ENCODE assay signal across 16 cellular contexts in the genomic region with DNA sequence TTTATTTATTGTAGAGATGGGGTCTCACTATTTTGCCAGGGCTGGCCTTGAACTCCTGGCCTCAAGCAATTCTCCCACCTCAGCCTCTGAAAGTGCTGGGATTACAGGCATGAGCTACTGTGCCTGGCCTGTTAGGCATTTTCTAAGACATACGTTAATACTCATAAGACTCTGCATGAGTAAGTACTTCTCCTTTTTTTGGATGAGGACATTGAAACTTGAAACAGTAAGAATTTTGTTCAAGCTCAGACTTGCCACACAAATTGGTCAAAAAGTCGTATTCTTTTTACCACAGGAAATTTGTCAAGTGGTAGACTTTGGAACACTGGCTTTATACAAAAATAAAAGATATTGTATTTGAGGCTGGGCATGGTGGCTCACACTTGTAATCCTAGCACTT.
A peak's percentile ranks its signal among the peaks of the same experiment; 100 is the strongest.
DNase-seq lines count a peak whose midpoint lies in the region; ATAC-seq, FAIRE-seq and TF ChIP-seq lines count a peak whose summit lies in the region.
"Had no signal": no experiment of that assay in that cellular context is flagged by ENCODE, and none has a peak within 500 bp of the region (broad histone marks: within the 10 kb centered on the region; RNA-seq: fewer than 3 reads in every experiment).

No MANE protein-coding gene starts in this region.

- no peaks in the 10 kb centered on the region for H3K79me2 ChIP-seq in GM23248 (ENCODE audit: insufficient read depth)
- H3K79me2 ChIP-seq in GM12878 (ENCODE audit: control insufficient read depth, insufficient read depth, low read length): no peaks in the 10 kb centered on the region
- no peaks in the 10 kb centered on the region for H3K79me2 ChIP-seq in osteoblast (ENCODE audit: insufficient read depth, low read length)

- no peak for FAIRE-seq in GM12878 (lab: Jason Lieb, UNC)
- FAIRE-seq: TTC549 had no signal

- RAD21 ChIA-PET in GM12878 (lab: Charles Lee; ENCODE audit: unreplicated experiment): no interaction called here

- no peak overlapping the region for H3K4me2 ChIP-seq in GM23248 (ENCODE audit: unreplicated experiment)
- H3K4me2 ChIP-seq in GM12878 (ENCODE audit: control insufficient read depth, insufficient read depth): no peak overlapping the region
- no peak overlapping the region for H3K4me2 ChIP-seq in osteoblast (ENCODE audit: insufficient read depth, low read length)

- H4K20me1 ChIP-seq in GM23248 (ENCODE audit: insufficient read depth) (no peaks in the 10 kb centered on the region), GM12878 (ENCODE audit: control insufficient read depth, insufficient read depth) (no peaks in the 10 kb centered on the region), osteoblast (ENCODE audit: insufficient read depth, low read length) (no peaks in the 10 kb centered on the region)

- H3K36me3 ChIP-seq in GM23248 (ENCODE audit: low read depth): no peaks in the 10 kb centered on the region
- no peaks in the 10 kb centered on the region for H3K36me3 ChIP-seq in GM12878 (ENCODE audit: control insufficient read depth in 2 of 2, insufficient read depth in 2 of 2, low read length in 1 of 2)
- H3K36me3 ChIP-seq in osteoblast (ENCODE audit: insufficient read depth, low read length): no peaks in the 10 kb centered on the region
- no peaks in the 10 kb centered on the region for H3K36me3 ChIP-seq in aorta (ENCODE audit: control insufficient read depth in 1 of 2, insufficient read depth in 2 of 2, low read length in 1 of 2)
- H3K36me3 ChIP-seq: esophagus muscularis mucosa had no signal

- no TSS peak for BruUV-seq in GM12878 (replicated peaks; lab: Mats Ljungman, UMichigan)

- peak; percentile 69 for DNase-seq in GM23248
- DNase-seq in MV-4-11 (lab: John Stamatoyannopoulos, UW): peak; percentile 98
- DNase-seq in GM12878 (ENCODE audit: low read depth, low spot score): peak; percentile 19
- no peak for DNase-seq in osteoblast (ENCODE audit: insufficient read length, low spot score, missing footprints)
- no peak for DNase-seq in NCI-H2081 (lab: John Stamatoyannopoulos, UW)
- no peak for DNase-seq in ACHN
- DNase-seq in aorta: no peak
- no peak for DNase-seq in AG20443 (ENCODE audit: low spot score)
- DNase-seq: activated CD8-positive, alpha-beta memory T cell treated with anti-CD3 and anti-CD28 coated beads, Interleukin-2, amount 10 ng/mL, durations not matched to agents 7 days and 5 days; activated naive CD8-positive, alpha-beta T cell treated with anti-CD3 and anti-CD28 coated beads, Interleukin-2, amount 10 ng/mL, durations not matched to agents 7 days and 5 days; CD4-positive, alpha-beta memory T cell; NCI-H526 treated with DMSO at 0.1 percent for 48 hours; substantia nigra had no signal

- H3K4me1 ChIP-seq in GM23248 (ENCODE audit: insufficient read depth) (peaks cover 33% of the 10 kb centered on the region), GM12878 (ENCODE audit: control insufficient read depth, insufficient read depth, low read length) (no peaks in the 10 kb centered on the region), osteoblast (ENCODE audit: insufficient read depth, low read length) (peaks cover 33% of the 10 kb centered on the region), aorta (ENCODE audit: control insufficient read depth in 1 of 2, insufficient read depth in 2 of 2, low read length in 2 of 2) (no peaks in the 10 kb centered on the region)
- H3K4me1 ChIP-seq: esophagus muscularis mucosa had no signal

- H3F3A ChIP-seq in GM23248 (ENCODE audit: insufficient read depth): peaks cover 36% of the 10 kb centered on the region

- no peaks in the 10 kb centered on the region for H3K9me2 ChIP-seq in GM23248 (ENCODE audit: insufficient read depth)

- WGBS in GM23248 (ENCODE audit: low coverage in 1 of 2, low lambda C conversion rate in 2 of 2, missing lambda C conversion rate in 2 of 2), 2 experiments: 15 to 29% methylated on average over 2 of the region's 2 CpGs
- WGBS in GM12878 (ENCODE audit: insufficient coverage, insufficient replicate concordance, low lambda C conversion rate, missing lambda C conversion rate): 17% methylated on average over 2 of the region's 2 CpGs
- WGBS in aorta, 2 donors: 37 to 44% methylated on average over 2 of the region's 2 CpGs

- no peak for TF ChIP-seq EP300 in GM12878 (IDR thresholded peaks at IDR 0.05; ENCODE audit: borderline replicate concordance in 1 of 2, control insufficient read depth in 1 of 2, low read depth in 2 of 2, low read length in 2 of 2)

- no peak for TF ChIP-seq POLR2A in GM12878 (IDR thresholded peaks at IDR 0.05; ENCODE audit: low read depth, low read length)

- intact Hi-C loops in GM12878 (cut with micrococcal nuclease; ENCODE audit: unreplicated experiment): no loop called here
- intact Hi-C loops in aorta (cut with DNase I): no loop called here

- peak; percentile 78 for ATAC-seq in GM12878
- ATAC-seq in aorta (ENCODE audit: low FRiP score): no peak
- ATAC-seq: activated CD8-positive, alpha-beta memory T cell treated with anti-CD3 and anti-CD28 coated beads, Interleukin-2, amount 10 ng/mL, durations not matched to agents 7 days and 5 days had no signal

- H3K4me3 ChIP-seq in GM23248 (no peak overlapping the region), GM12878 (no peak overlapping the region), osteoblast (ENCODE audit: insufficient read depth, low read length) (no peak overlapping the region), aorta (ENCODE audit: low read length in 2 of 2) (no peak overlapping the region)
- H3K4me3 ChIP-seq: coronary artery, esophagus muscularis mucosa had no signal

- POLR2A ChIA-PET in GM12878 (lab: Charles Lee): no interaction called here

- peak overlapping the region; percentile 35 for H3K27ac ChIP-seq in GM23248
- no peak overlapping the region for H3K27ac ChIP-seq in GM12878 (ENCODE audit: control insufficient read depth, insufficient read depth)
- peak overlapping the region; percentile 7 for H3K27ac ChIP-seq in osteoblast (ENCODE audit: low read depth, low read length)
- H3K27ac ChIP-seq in aorta (ENCODE audit: low read depth in 1 of 2, low read length in 2 of 2): no peak overlapping the region
- H3K27ac ChIP-seq: coronary artery, esophagus muscularis mucosa had no signal

- H3K9ac ChIP-seq in GM23248: no peak overlapping the region
- H3K9ac ChIP-seq in GM12878 (ENCODE audit: control insufficient read depth, insufficient read depth, low read length): no peak overlapping the region

- SMC1A ChIA-PET in GM12878 (lab: Charles Lee; ENCODE audit: uncharacterized antibody, unreplicated experiment): no interaction called here

- no peak for TF ChIP-seq RAD21 in GM12878 (IDR thresholded peaks at IDR 0.05; ENCODE audit: insufficient read depth, low read depth, low read length)

- H3K27me3 ChIP-seq in GM23248 (replicated peaks; ENCODE audit: insufficient read depth) (no peaks in the 10 kb centered on the region), GM12878 (replicated peaks in 1 of 2; ENCODE audit: control insufficient read depth in 2 of 2, insufficient read depth in 2 of 2, low read length in 1 of 2) (no peaks in the 10 kb centered on the region), osteoblast (ENCODE audit: insufficient read depth, low read length) (no peaks in the 10 kb centered on the region), aorta (ENCODE audit: control insufficient read depth in 1 of 2, insufficient read depth in 2 of 2, low read length in 1 of 2) (no peaks in the 10 kb centered on the region)
- H3K27me3 ChIP-seq: esophagus muscularis mucosa had no signal

- in situ Hi-C loops in GM23248 (cut with MboI): no loop called here
- in situ Hi-C loops in GM12878 (cut with MboI): no loop called here
- in situ Hi-C loops in ACHN (cut with HindIII; ENCODE audit: low pct_ligation_motif_present, low pct_unique_long_range_greater_than_20kb, low sequenced_read_pairs): no loop called here

- H2AFZ ChIP-seq in GM23248 (no peak overlapping the region), GM12878 (ENCODE audit: control insufficient read depth, low read depth, low read length) (no peak overlapping the region), osteoblast (ENCODE audit: low read length) (no peak overlapping the region)

- H3K9me3 ChIP-seq in GM23248 (ENCODE audit: low read depth) (no peaks in the 10 kb centered on the region), GM12878 (replicated peaks; ENCODE audit: control insufficient read depth, insufficient read depth, low read length) (no peaks in the 10 kb centered on the region), osteoblast (ENCODE audit: low read depth, low read length) (no peaks in the 10 kb centered on the region), aorta (ENCODE audit: control insufficient read depth, low read length) (no peaks in the 10 kb centered on the region)
- H3K9me3 ChIP-seq: esophagus muscularis mucosa had no signal

- CTCF ChIA-PET in GM12878 (lab: Yijun Ruan, JAX): interaction anchor here (0.7 kb wide), 1 partner anchor 15 kb away, joined by 4 read pairs; no protein-coding TSS in a partner anchor

- no peak for TF ChIP-seq CTCF in GM12878 (IDR thresholded peaks at IDR 0.05 in 2 of 3, conservative IDR thresholded peaks at IDR 0.05 in 1 of 3; ENCODE audit: control insufficient read depth in 2 of 3, extremely low read depth in 1 of 3, insufficient read depth in 1 of 3, low read depth in 3 of 3, low read length in 3 of 3)
- no peak for TF ChIP-seq CTCF in osteoblast (IDR thresholded peaks at IDR 0.05; ENCODE audit: extremely low read depth, low read depth, low read length)

TF ChIP-seq in GM12878, 131 proteins besides CTCF, POLR2A, EP300 and RAD21:
- TF ChIP-seq ZNF207 (IDR thresholded peaks at IDR 0.05; ENCODE audit: borderline replicate concordance) (no peak), DPF2 (IDR thresholded peaks at IDR 0.05) (0 out of 2 replicates have a peak, but pooled peaks have one; percentile 26), IKZF2 (IDR thresholded peaks at IDR 0.05) (peak; percentile 23 to 42; a peak in 2 of 4 replicates), ZNF24 (IDR thresholded peaks at IDR 0.05) (no peak), WRNIP1 (IDR thresholded peaks at IDR 0.05; ENCODE audit: borderline replicate concordance, low read depth, low read length) (no peak), SMAD5 (IDR thresholded peaks at IDR 0.05; ENCODE audit: low read depth) (no peak), RUNX3 (IDR thresholded peaks at IDR 0.05; ENCODE audit: low read length) (peak; percentile 21; the same call in 1 of the 2 replicates)
- TF ChIP-seq, protein P1, sequence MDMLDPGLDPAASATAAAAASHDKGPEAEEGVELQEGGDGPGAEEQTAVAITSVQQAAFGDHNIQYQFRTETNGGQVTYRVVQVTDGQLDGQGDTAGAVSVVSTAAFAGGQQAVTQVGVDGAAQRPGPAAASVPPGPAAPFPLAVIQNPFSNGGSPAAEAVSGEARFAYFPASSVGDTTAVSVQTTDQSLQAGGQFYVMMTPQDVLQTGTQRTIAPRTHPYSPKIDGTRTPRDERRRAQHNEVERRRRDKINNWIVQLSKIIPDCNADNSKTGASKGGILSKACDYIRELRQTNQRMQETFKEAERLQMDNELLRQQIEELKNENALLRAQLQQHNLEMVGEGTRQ (IDR thresholded peaks at IDR 0.05; ENCODE audit: borderline replicate concordance, low read depth, low read length): no peak

Comparison
In these comparisons a context has a peak if more than half of its experiments do, and no peak if none do; other contexts are left out.
1. DNase-seq: peak in GM23248 (single experiment), MV-4-11 (single experiment) and GM12878 (single experiment); none in osteoblast (single experiment), NCI-H2081 (0 of 2), ACHN (single experiment), aorta (0 of 2) and AG20443 (single experiment).
2. H3K27ac ChIP-seq: peak in GM23248 (single experiment) and osteoblast (single experiment); none in GM12878 (single experiment) and aorta (0 of 2).